In genomic region chr11:59079089-59079488, GRCh38 we compare ENCODE assay signal across 25 cellular contexts. TPM values are rescaled to one million over a fixed set of nuclear protein-coding genes. Genes with fewer than 3 reads are reported as not detected.
"Had no signal": no experiment of that assay in that cellular context is flagged by ENCODE, and none has a peak within 500 bp of the region (broad histone marks: within the 10 kb centered on the region; RNA-seq: fewer than 3 reads in every experiment).

No MANE protein-coding gene starts in this region.

- DNase-seq: effector memory CD4-positive, alpha-beta T cell; gastrocnemius medialis; heart right ventricle; hypothalamus; kidney glomerular epithelial cell; mammary epithelial cell; occipital lobe; pancreas; right cardiac atrium; small intestine; stimulated activated CD4-positive, alpha-beta T cell treated with anti-CD3 and anti-CD28 coated beads, Interleukin-2, amount 100 ng/mL, for 48 hours; stimulated activated CD8-positive, alpha-beta memory T cell treated with anti-CD3 and anti-CD28 coated beads, Interleukin-4, amount 100 ng/mL, for 48 hours; stimulated activated naive CD8-positive, alpha-beta T cell treated with anti-CD3 and anti-CD28 coated beads, Interleukin-15, amount 100 ng/mL, for 72 hours; transverse colon had no signal

- H3K4me3 ChIP-seq: gastrocnemius medialis, heart right ventricle, pancreas, thoracic aorta, transverse colon had no signal

- H3K27me3 ChIP-seq: gastrocnemius medialis had no signal

- H3K36me3 ChIP-seq: gastrocnemius medialis, heart right ventricle, pancreas, thoracic aorta, transverse colon had no signal

- H3K9me3 ChIP-seq: gastrocnemius medialis, pancreas, thoracic aorta, transverse colon had no signal

- ATAC-seq: esophagus mucosa; gastrocnemius medialis; heart right ventricle; left lobe of liver; pancreas; right cardiac atrium; stimulated activated effector memory CD8-positive, alpha-beta T cell treated with anti-CD3 and anti-CD28 coated beads, Interleukin-12 subunit alpha, Interleukin-12 subunit beta, amount 100 ng/mL, for 72 hours; stimulated activated naive CD8-positive, alpha-beta T cell treated with anti-CD3 and anti-CD28 coated beads, Interleukin-15, amount 100 ng/mL, for 72 hours had no signal

- H3K9me3 Mint-ChIP-seq: stimulated activated effector memory CD8-positive, alpha-beta T cell treated with anti-CD3 and anti-CD28 coated beads, Interleukin-12 subunit alpha, Interleukin-12 subunit beta, amount 100 ng/mL, for 72 hours; stimulated activated naive CD8-positive, alpha-beta T cell treated with anti-CD3 and anti-CD28 coated beads, Interleukin-15, amount 100 ng/mL, for 72 hours had no signal

- H3K4me1 Mint-ChIP-seq: mesothelial cell of epicardium; stimulated activated effector memory CD8-positive, alpha-beta T cell treated with anti-CD3 and anti-CD28 coated beads, Interleukin-12 subunit alpha, Interleukin-12 subunit beta, amount 100 ng/mL, for 72 hours; stimulated activated naive CD8-positive, alpha-beta T cell treated with anti-CD3 and anti-CD28 coated beads, Interleukin-15, amount 100 ng/mL, for 72 hours had no signal

- H3K27ac ChIP-seq: gastrocnemius medialis, heart right ventricle, pancreas, thoracic aorta, transverse colon had no signal

- H3K36me3 Mint-ChIP-seq: mesothelial cell of epicardium; stimulated activated effector memory CD8-positive, alpha-beta T cell treated with anti-CD3 and anti-CD28 coated beads, Interleukin-12 subunit alpha, Interleukin-12 subunit beta, amount 100 ng/mL, for 72 hours had no signal

- H3K4me3 Mint-ChIP-seq: mesothelial cell of epicardium; nephron; stimulated activated effector memory CD8-positive, alpha-beta T cell treated with anti-CD3 and anti-CD28 coated beads, Interleukin-12 subunit alpha, Interleukin-12 subunit beta, amount 100 ng/mL, for 72 hours; stimulated activated naive CD8-positive, alpha-beta T cell treated with anti-CD3 and anti-CD28 coated beads, Interleukin-15, amount 100 ng/mL, for 72 hours had no signal

- H3K27ac Mint-ChIP-seq: mesothelial cell of epicardium; nephron; progenitor cell of endocrine pancreas; stimulated activated effector memory CD8-positive, alpha-beta T cell treated with anti-CD3 and anti-CD28 coated beads, Interleukin-12 subunit alpha, Interleukin-12 subunit beta, amount 100 ng/mL, for 72 hours; stimulated activated naive CD8-positive, alpha-beta T cell treated with anti-CD3 and anti-CD28 coated beads, Interleukin-15, amount 100 ng/mL, for 72 hours had no signal

- H3K4me1 ChIP-seq: gastrocnemius medialis, heart right ventricle, pancreas, transverse colon had no signal

RNA-seq across cellular contexts. Expression of gene GLYATL1B, which starts 7.0 kb away (rescaled TPM):
- total RNA-seq: esophagus mucosa, fibroblast of villous mesenchyme, gastrocnemius medialis, heart right ventricle, lower leg skin, mammary epithelial cell, mesothelial cell of epicardium, occipital lobe, pancreas, progenitor cell of endocrine pancreas, right cardiac atrium, subcutaneous adipose tissue, thoracic aorta, transverse colon, urinary bladder had no signal
- polyA plus RNA-seq: heart right ventricle, mammary epithelial cell, pancreas, right cardiac atrium, small intestine, urinary bladder had no signal
